In the genomic region with DNA sequence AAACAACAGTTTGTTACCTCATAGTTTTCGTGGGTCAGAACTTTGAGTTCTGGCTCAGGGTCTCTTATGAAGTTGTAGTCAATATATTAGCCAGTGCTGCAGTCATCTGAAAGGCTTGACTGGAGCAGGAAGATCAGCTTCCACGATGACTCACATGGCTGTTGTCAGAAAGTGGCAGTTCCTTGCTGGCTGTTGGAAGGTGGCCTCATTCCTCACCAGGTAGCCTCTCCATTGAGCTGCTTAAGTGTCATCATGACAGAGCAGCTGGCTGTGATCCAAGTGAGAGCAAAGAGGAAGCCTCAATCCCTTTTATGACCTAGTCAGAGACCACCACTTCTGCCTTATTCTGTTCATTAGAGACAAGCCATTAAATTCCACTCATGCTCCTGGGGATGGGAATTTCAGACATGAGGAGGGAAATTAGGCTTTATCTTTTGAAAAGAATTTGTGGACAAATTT, we compare ENCODE assay signal across 8 cellular contexts. TPM values are rescaled to one million over a fixed set of nuclear protein-coding genes. Genes with fewer than 3 reads are reported as not detected.
A peak's percentile ranks its signal among the peaks of the same experiment; 100 is the strongest.
DNase-seq lines count a peak whose midpoint lies in the region; ATAC-seq and TF ChIP-seq lines count a peak whose summit lies in the region.

No MANE protein-coding gene starts in this region.

- no peaks in the 10 kb centered on the region for H3K36me3 ChIP-seq in SK-N-MC (ENCODE audit: insufficient read depth, low read length)

- peaks cover 36% of the 10 kb centered on the region for H3K4me1 ChIP-seq in foreskin keratinocyte

- H3K27me3 ChIP-seq in foreskin keratinocyte = no peaks in the 10 kb centered on the region

- no peak for TF ChIP-seq CTCF in foreskin keratinocyte (conservative IDR thresholded peaks at IDR 0.05)

- H3K9me3 ChIP-seq in SK-N-MC (ENCODE audit: low read depth, low read length) = no peaks in the 10 kb centered on the region

- H3K9ac ChIP-seq in SK-N-MC (ENCODE audit: insufficient read length) = no peak overlapping the region

- peak; percentile 95 for ATAC-seq in foreskin keratinocyte
- ATAC-seq in stimulated activated naive CD8-positive, alpha-beta T cell treated with anti-CD3 and anti-CD28 coated beads, Interleukin-15, Interleukin-2, amounts not matched to agents 100 U/mL and 50 U/mL, for 24 hours = no peak
- no peak for ATAC-seq in GM21360 (IDR thresholded peaks at IDR 0.05; ENCODE audit: unreplicated experiment)
- ATAC-seq in HG02571 (IDR thresholded peaks at IDR 0.05; ENCODE audit: unreplicated experiment) = no peak

- H3K27ac ChIP-seq in SK-N-MC = peak overlapping the region; percentile 10; the same call in 1 of the 2 replicates
- peak overlapping the region; percentile 71 for H3K27ac ChIP-seq in foreskin keratinocyte

- DNase-seq in DMS53 treated with DMSO at 0.1 percent for 48 hours (lab: John Stamatoyannopoulos, UW; ENCODE audit: unreplicated experiment) = peak; percentile 100
- DNase-seq in LoVo (ENCODE audit: low spot score) = peak; percentile 92
- no peak for DNase-seq in SK-N-MC (ENCODE audit: low read depth, low spot score)
- DNase-seq in foreskin keratinocyte = peak; percentile 75 to 86
- peak; percentile 20 for DNase-seq in stimulated activated naive CD8-positive, alpha-beta T cell treated with anti-CD3 and anti-CD28 coated beads, Interleukin-15, Interleukin-2, amounts not matched to agents 100 U/mL and 50 U/mL, for 24 hours
- DNase-seq in NCI-H1694 (lab: John Stamatoyannopoulos, UW) = no peak

- H3K4me3 ChIP-seq in SK-N-MC = no peak overlapping the region

RNA-seq across cellular contexts. Expression of a gene that starts 5.6 kb away (rescaled TPM):
- total RNA-seq in foreskin keratinocyte = 68.1 and 73.4 TPM in 2 replicates
- polyA plus RNA-seq in foreskin keratinocyte = 34.9 and 38.5 TPM in 2 replicates

Comparison
In these comparisons a context has a peak if more than half of its experiments do, and no peak if none do; other contexts are left out.
1. DNase-seq: peak in DMS53 treated with DMSO at 0.1 percent for 48 hours (single experiment), LoVo (single experiment), foreskin keratinocyte (2 of 2) and stimulated activated naive CD8-positive, alpha-beta T cell treated with anti-CD3 and anti-CD28 coated beads, Interleukin-15, Interleukin-2, amounts not matched to agents 100 U/mL and 50 U/mL, for 24 hours (single experiment); none in SK-N-MC (single experiment) and NCI-H1694 (single experiment).